ENCODE assay signal across 30 cellular contexts in genomic region chr12:104562763-104563162, GRCh38.
"Had no signal": no experiment of that assay in that cellular context is flagged by ENCODE, and none has a peak within 500 bp of the region (broad histone marks: within the 10 kb centered on the region; RNA-seq: fewer than 3 reads in every experiment).

No MANE protein-coding gene starts in this region.

- H3K4me1 ChIP-seq: neural progenitor cell, psoas muscle, suprapubic skin, testis, upper lobe of right lung, uterus had no signal

- H3K36me3 ChIP-seq: neural progenitor cell, ovary, suprapubic skin, tibial artery, transverse colon, upper lobe of right lung, uterus had no signal

- H3K9ac ChIP-seq: neural progenitor cell, parathyroid adenoma had no signal

- H3K4me1 Mint-ChIP-seq: nephron had no signal

- H3K79me2 ChIP-seq: parathyroid adenoma had no signal

- H2AFZ ChIP-seq: neural progenitor cell, parathyroid adenoma had no signal

- H3K4me2 ChIP-seq: neural progenitor cell, smooth muscle cell had no signal

- H3K9me3 ChIP-seq: psoas muscle, suprapubic skin, testis, transverse colon, upper lobe of right lung, uterus had no signal

- H3K27me3 ChIP-seq: neural progenitor cell, ovary, spleen, suprapubic skin, testis, tibial artery, transverse colon, upper lobe of right lung, uterus had no signal

- H3K9me3 Mint-ChIP-seq: type B pancreatic cell had no signal

- H3K27ac ChIP-seq: neural progenitor cell, ovary, parathyroid adenoma, psoas muscle, skin epidermis, spleen, suprapubic skin, testis, tibial artery, transverse colon, upper lobe of right lung, uterus had no signal

- H3K27ac Mint-ChIP-seq: naive thymus-derived CD4-positive, alpha-beta T cell; nephron; stimulated activated naive CD8-positive, alpha-beta T cell treated with anti-CD3 and anti-CD28 coated beads, Interleukin-15, amount 100 ng/mL, for 72 hours; type B pancreatic cell had no signal

- H3K4me3 ChIP-seq: neural progenitor cell, ovary, psoas muscle, skin epidermis, smooth muscle cell, spleen, suprapubic skin, testis, tibial artery, transverse colon, upper lobe of right lung, uterus had no signal

- H3K4me3 Mint-ChIP-seq: naive thymus-derived CD4-positive, alpha-beta T cell; nephron; neural progenitor cell; stimulated activated naive CD8-positive, alpha-beta T cell treated with anti-CD3 and anti-CD28 coated beads, Interleukin-15, amount 100 ng/mL, for 72 hours; type B pancreatic cell had no signal

- H3K27me3 Mint-ChIP-seq: naive thymus-derived CD4-positive, alpha-beta T cell; progenitor cell of endocrine pancreas; stimulated activated naive CD8-positive, alpha-beta T cell treated with anti-CD3 and anti-CD28 coated beads, Interleukin-15, amount 100 ng/mL, for 72 hours; type B pancreatic cell had no signal

- DNase-seq: naive thymus-derived CD4-positive, alpha-beta T cell; occipital lobe; ovary; posterior cingulate gyrus; psoas muscle; right cardiac atrium; spleen; stimulated activated CD4-positive, alpha-beta T cell treated with anti-CD3 and anti-CD28 coated beads, Interleukin-12 subunit alpha, Interleukin-12 subunit beta, amount 100 ng/mL, for 4 hours; stimulated activated CD4-positive, alpha-beta T cell treated with anti-CD3 and anti-CD28 coated beads, Interleukin-1b, Interleukin-23, amount 100 ng/mL, for 48 hours; stimulated activated CD4-positive, alpha-beta T cell treated with anti-CD3 and anti-CD28 coated beads, Interleukin-4, amount 100 ng/mL, for 1 hour; stimulated activated CD4-positive, alpha-beta T cell treated with anti-CD3 and anti-CD28 coated beads, Interleukin-4, amount 100 ng/mL, for 4 hours; stimulated activated CD8-positive, alpha-beta memory T cell treated with anti-CD3 and anti-CD28 coated beads, Interleukin-4, amount 100 ng/mL, for 48 hours; stimulated activated naive CD4-positive, alpha-beta T cell; stimulated activated naive CD8-positive, alpha-beta T cell treated with anti-CD3 and anti-CD28 coated beads, Interleukin-15, amount 100 ng/mL, for 72 hours; stimulated activated naive CD8-positive, alpha-beta T cell treated with anti-CD3 and anti-CD28 coated beads, Interleukin-15, Interleukin-2, amounts not matched to agents 100 U/mL and 50 U/mL, for 24 hours; substantia nigra; testis; tibial artery; transverse colon; upper lobe of right lung; uterus had no signal

- ATAC-seq: naive thymus-derived CD4-positive, alpha-beta T cell; psoas muscle; right cardiac atrium; sciatic nerve; stimulated activated naive CD8-positive, alpha-beta T cell treated with anti-CD3 and anti-CD28 coated beads, Interleukin-15, amount 100 ng/mL, for 72 hours; stimulated activated naive CD8-positive, alpha-beta T cell treated with anti-CD3 and anti-CD28 coated beads, Interleukin-15, Interleukin-2, amounts not matched to agents 100 U/mL and 50 U/mL, for 24 hours; upper lobe of right lung had no signal
